In the genomic region with DNA sequence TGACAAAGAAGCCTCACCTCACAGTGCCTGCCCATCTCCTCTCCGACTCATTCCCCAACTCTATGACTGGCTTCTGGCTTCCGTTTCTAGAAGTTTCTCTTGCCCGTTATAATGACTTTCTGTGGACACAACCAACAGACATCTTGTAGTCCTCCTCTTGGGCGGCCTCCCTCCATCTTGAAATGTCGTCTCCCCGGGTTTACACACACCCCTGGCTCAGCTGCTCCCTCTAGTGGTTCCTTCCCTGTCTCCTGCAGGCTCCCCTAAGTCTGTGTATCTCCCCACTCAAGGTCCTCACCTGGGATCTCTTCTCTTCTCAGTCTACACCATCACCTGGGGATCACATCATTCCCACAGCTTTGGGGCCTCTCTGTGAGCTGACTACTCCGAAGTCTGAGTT, we compare ENCODE assay signal across 7 cellular contexts.
DNase-seq lines count a peak whose midpoint lies in the region; ATAC-seq lines count a peak whose summit lies in the region.

No MANE protein-coding gene starts in this region.

- no peaks in the 10 kb centered on the region for H3K27me3 Mint-ChIP-seq in activated CD8-positive, alpha-beta T cell treated with anti-CD3 and anti-CD28 coated beads, Interleukin-2, amount 10 ng/mL, durations not matched to agents 7 days and 5 days (ENCODE audit: low read depth)
- H3K27me3 Mint-ChIP-seq in T-cell = peaks cover 3 to 4% of the 10 kb centered on the region in 2 donors

- no peaks in the 10 kb centered on the region for H3K4me1 Mint-ChIP-seq in activated CD8-positive, alpha-beta T cell treated with anti-CD3 and anti-CD28 coated beads, Interleukin-2, amount 10 ng/mL, durations not matched to agents 7 days and 5 days (ENCODE audit: low read depth)
- no peaks in the 10 kb centered on the region for H3K4me1 Mint-ChIP-seq in T-cell

- ATAC-seq in GM18498 (IDR thresholded peaks at IDR 0.05; ENCODE audit: unreplicated experiment) = peak; percentile 80
- ATAC-seq in GM21576 (IDR thresholded peaks at IDR 0.05; ENCODE audit: unreplicated experiment) = peak; percentile 91
- ATAC-seq in activated CD8-positive, alpha-beta T cell treated with anti-CD3 and anti-CD28 coated beads, Interleukin-2, amount 10 ng/mL, durations not matched to agents 7 days and 5 days = peak; percentile 44
- no peak for ATAC-seq in T-cell (replicated peaks in 1 of 4)

- H3K27ac Mint-ChIP-seq in activated CD8-positive, alpha-beta T cell treated with anti-CD3 and anti-CD28 coated beads, Interleukin-2, amount 10 ng/mL, durations not matched to agents 7 days and 5 days = no peak overlapping the region
- H3K27ac Mint-ChIP-seq in T-cell = no peak overlapping the region

- H3K9me3 Mint-ChIP-seq in activated CD8-positive, alpha-beta T cell treated with anti-CD3 and anti-CD28 coated beads, Interleukin-2, amount 10 ng/mL, durations not matched to agents 7 days and 5 days (ENCODE audit: insufficient read depth) = no peaks in the 10 kb centered on the region
- peaks cover 0 to 14% (median 8%) of the 10 kb centered on the region in 3 donors for H3K9me3 Mint-ChIP-seq in T-cell

- POLR2A ChIA-PET in activated CD8-positive, alpha-beta T cell treated with anti-CD3 and anti-CD28 coated beads, Interleukin-2, amount 10 ng/mL, durations not matched to agents 7 days and 5 days (lab: Charles Lee) = no interaction called here
- POLR2A ChIA-PET in T-cell (lab: Charles Lee) = no interaction called here

- CTCF ChIA-PET in activated CD8-positive, alpha-beta T cell treated with anti-CD3 and anti-CD28 coated beads, Interleukin-2, amount 10 ng/mL, durations not matched to agents 7 days and 5 days (lab: Charles Lee) = no interaction called here
- CTCF ChIA-PET in T-cell (lab: Charles Lee) = no interaction called here

- DNase-seq in HuH-7 (ENCODE audit: low spot score) = peak; percentile 40
- DNase-seq in activated CD8-positive, alpha-beta T cell treated with anti-CD3 and anti-CD28 coated beads, Interleukin-2, amount 10 ng/mL, durations not matched to agents 7 days and 5 days = peak; percentile 34
- peak; percentile 40 for DNase-seq in myocyte (ENCODE audit: low read depth)
- DNase-seq in hippocampal formation (lab: John Stamatoyannopoulos, UW) = no peak
- no peak for DNase-seq in T-cell

- H3K4me3 Mint-ChIP-seq in activated CD8-positive, alpha-beta T cell treated with anti-CD3 and anti-CD28 coated beads, Interleukin-2, amount 10 ng/mL, durations not matched to agents 7 days and 5 days = no peak overlapping the region
- H3K4me3 Mint-ChIP-seq in T-cell = no peak overlapping the region

- H3K36me3 Mint-ChIP-seq in activated CD8-positive, alpha-beta T cell treated with anti-CD3 and anti-CD28 coated beads, Interleukin-2, amount 10 ng/mL, durations not matched to agents 7 days and 5 days (ENCODE audit: low read depth) = no peaks in the 10 kb centered on the region
- no peaks in the 10 kb centered on the region for H3K36me3 Mint-ChIP-seq in T-cell

Comparison
In these comparisons a context has a peak if more than half of its experiments do, and no peak if none do; other contexts are left out.
1. ATAC-seq: peak in GM18498 (single experiment), GM21576 (single experiment) and activated CD8-positive, alpha-beta T cell treated with anti-CD3 and anti-CD28 coated beads, Interleukin-2, amount 10 ng/mL, durations not matched to agents 7 days and 5 days (single experiment); none in T-cell (0 of 4).
2. DNase-seq: peak in HuH-7 (single experiment), activated CD8-positive, alpha-beta T cell treated with anti-CD3 and anti-CD28 coated beads, Interleukin-2, amount 10 ng/mL, durations not matched to agents 7 days and 5 days (single experiment) and myocyte (single experiment); none in hippocampal formation (0 of 2) and T-cell (0 of 34).